In genomic region chr16:67396159-67396774, GRCh38 we compare ENCODE assay signal across 10 cellular contexts. TPM values are rescaled to one million over a fixed set of nuclear protein-coding genes. Genes with fewer than 3 reads are reported as not detected.
DNase-seq lines count a peak whose midpoint lies in the region; ATAC-seq and TF ChIP-seq lines count a peak whose summit lies in the region.
"Had no signal": no experiment of that assay in that cellular context is flagged by ENCODE, and none has a peak within 500 bp of the region (broad histone marks: within the 10 kb centered on the region; RNA-seq: fewer than 3 reads in every experiment).

No MANE protein-coding gene starts in this region.

- no peak overlapping the region for H2AFZ ChIP-seq in parathyroid adenoma

- CTCF ChIA-PET in AG04449 (lab: Yijun Ruan, JAX): interaction anchor here (1.0 to 1.2 kb wide), 4 partner anchors 18 to 136 kb away, joined by 3 to 4 read pairs (median 4); no protein-coding TSS in a partner anchor

- H3K4me1 ChIP-seq in SJCRH30: peaks cover 49% of the 10 kb centered on the region
- H3K4me1 ChIP-seq in parathyroid adenoma: peaks cover 27% of the 10 kb centered on the region

- TF ChIP-seq CTCF in AG04449 (IDR thresholded peaks at IDR 0.05; ENCODE audit: insufficient read depth, low read length, missing control alignments) (no peak), parathyroid adenoma (IDR thresholded peaks at IDR 0.05) (no peak)

- H3K27ac ChIP-seq in SJCRH30: peak overlapping the region; percentile 54
- peak overlapping the region; percentile 49 for H3K27ac ChIP-seq in parathyroid adenoma
- H3K27ac ChIP-seq: VCaP had no signal

- POLR2A ChIA-PET in AG04449 (lab: Yijun Ruan, JAX): no interaction called here

- no peaks in the 10 kb centered on the region for H3K27me3 ChIP-seq in MG63
- H3K27me3 ChIP-seq in SJCRH30: no peaks in the 10 kb centered on the region
- no peaks in the 10 kb centered on the region for H3K27me3 ChIP-seq in parathyroid adenoma (ENCODE audit: control insufficient read depth, insufficient read depth, low read length)

- no peaks in the 10 kb centered on the region for H3K36me3 ChIP-seq in MG63
- H3K36me3 ChIP-seq in SJCRH30: no peaks in the 10 kb centered on the region
- no peaks in the 10 kb centered on the region for H3K36me3 ChIP-seq in parathyroid adenoma (ENCODE audit: control insufficient read depth, insufficient read depth, low read length)

- no peak overlapping the region for H3K9ac ChIP-seq in parathyroid adenoma

- H3K4me3 ChIP-seq in AG04449 (ENCODE audit: low read depth, low read length) (no peak overlapping the region), MG63 (no peak overlapping the region), SJCRH30 (peak overlapping the region; percentile 39), parathyroid adenoma (ENCODE audit: low read depth, low read length) (no peak overlapping the region)

- H3K9me3 ChIP-seq in MG63: no peaks in the 10 kb centered on the region
- no peaks in the 10 kb centered on the region for H3K9me3 ChIP-seq in SJCRH30 (replicated peaks)
- H3K9me3 ChIP-seq in parathyroid adenoma (ENCODE audit: control insufficient read depth, low read length): no peaks in the 10 kb centered on the region

- peak; percentile 19 for DNase-seq in AG04449 (ENCODE audit: low read depth, low spot score)
- peak; percentile 55 for DNase-seq in MG63
- peak; percentile 99 to 100 for DNase-seq in SJCRH30
- DNase-seq in glomerular visceral epithelial cell (ENCODE audit: extremely low spot score): peak; percentile 84
- no peak for DNase-seq in activated CD8-positive, alpha-beta memory T cell treated with anti-CD3 and anti-CD28 coated beads, Interleukin-2, amount 50 U/mL, for 4 hours
- DNase-seq in activated naive CD4-positive, alpha-beta T cell treated with Interleukin-2 at 50 U/mL for 16 hours: no peak
- DNase-seq: DND-41 had no signal

- H3K79me2 ChIP-seq in parathyroid adenoma: no peaks in the 10 kb centered on the region

- no peak for ATAC-seq in HG02840 (IDR thresholded peaks at IDR 0.05; ENCODE audit: low FRiP score, unreplicated experiment)

- no peak overlapping the region for H3K4me2 ChIP-seq in parathyroid adenoma (ENCODE audit: low read length)

RNA-seq across cellular contexts. Expression of gene TPPP3, which starts 3.0 kb away (rescaled TPM):
- not detected in 2 replicates for total RNA-seq in MG63 (2014; rRNA removed; shearing (Covaris generic); ENCODE audit: low replicate concordance)
- total RNA-seq in SJCRH30 (2014; rRNA removed; shearing (Covaris generic)): 34.6 and 38.3 TPM in 2 replicates

RNA-seq across cellular contexts. Expression of gene ZDHHC1, which starts 20.0 kb away (rescaled TPM):
- total RNA-seq in MG63 (2014; rRNA removed; shearing (Covaris generic); ENCODE audit: low replicate concordance): 2.3 TPM in 1 of 2 replicates, not detected in the other
- 0.10 TPM in 1 of 2 replicates, not detected in the other for total RNA-seq in SJCRH30 (2014; rRNA removed; shearing (Covaris generic))

RNA-seq across cellular contexts. Expression of gene HSD11B2, which starts 34.7 kb away (rescaled TPM):
- not detected in 2 replicates for total RNA-seq in MG63 (2014; rRNA removed; shearing (Covaris generic); ENCODE audit: low replicate concordance)
- total RNA-seq in SJCRH30 (2014; rRNA removed; shearing (Covaris generic)): 0.61 and 1.1 TPM in 2 replicates

Comparison
In these comparisons a context has a peak if more than half of its experiments do, and no peak if none do; other contexts are left out.
1. DNase-seq: peak in AG04449 (single experiment), MG63 (single experiment), SJCRH30 (2 of 2) and glomerular visceral epithelial cell (single experiment); none in activated CD8-positive, alpha-beta memory T cell treated with anti-CD3 and anti-CD28 coated beads, Interleukin-2, amount 50 U/mL, for 4 hours (single experiment) and activated naive CD4-positive, alpha-beta T cell treated with Interleukin-2 at 50 U/mL for 16 hours (single experiment).
2. RNA of gene TPPP3, which starts 3.0 kb away (total RNA-seq): 34.6 to 38.3 TPM in SJCRH30; not detected in MG63; every median in the first group is over 10 times any median in the second.